25 cellular contexts compared by ENCODE assay signal in the genomic region with DNA sequence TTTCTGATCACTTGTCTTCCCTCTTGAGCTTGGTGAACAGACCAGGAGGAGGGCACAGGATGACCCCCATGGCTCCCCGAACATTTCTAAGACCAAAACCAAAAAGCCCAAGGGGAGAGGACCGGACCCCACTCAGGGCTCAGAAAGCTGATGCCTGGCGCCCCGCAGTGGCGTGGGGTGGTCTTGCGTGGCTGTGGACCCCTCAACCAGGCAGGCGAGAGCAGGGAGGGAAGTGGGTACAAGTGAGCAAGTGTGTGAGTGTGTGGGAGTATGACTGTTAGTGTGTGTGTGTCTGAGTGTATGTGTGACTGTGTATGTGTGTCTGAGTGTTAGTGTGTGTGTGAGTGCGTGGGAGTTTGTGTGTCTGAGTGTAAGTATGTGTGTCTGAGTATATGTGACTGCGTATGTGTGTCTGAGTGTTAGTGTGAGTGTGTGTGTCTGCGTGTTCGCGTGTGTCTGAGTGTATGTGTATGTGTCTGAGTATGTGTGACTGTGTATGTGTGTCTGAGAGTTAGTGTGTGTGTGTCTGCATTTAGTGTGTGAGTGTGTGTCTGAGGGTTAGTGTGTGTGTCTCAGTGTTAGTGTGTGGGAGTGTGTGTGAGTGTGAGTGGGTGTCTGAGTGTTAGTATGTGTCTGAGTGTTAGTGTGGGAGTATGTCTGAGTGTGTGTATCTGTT. TPM values are rescaled to one million over a fixed set of nuclear protein-coding genes. Genes with fewer than 3 reads are reported as not detected.
DNase-seq lines count a peak whose midpoint lies in the region; ATAC-seq, FAIRE-seq and TF ChIP-seq lines count a peak whose summit lies in the region.
"Had no signal": no experiment of that assay in that cellular context is flagged by ENCODE, and none has a peak within 500 bp of the region (broad histone marks: within the 10 kb centered on the region; RNA-seq: fewer than 3 reads in every experiment).

No MANE protein-coding gene starts in this region.

- H2AFZ ChIP-seq in PC-3 (ENCODE audit: low read length) (no peak overlapping the region), endothelial cell of umbilical vein (ENCODE audit: low read depth, low read length) (no peak overlapping the region)
- H2AFZ ChIP-seq: hepatocyte, parathyroid adenoma had no signal

- CTCF ChIA-PET in PC-3 (lab: Charles Lee) (no interaction called here), endothelial cell of umbilical vein (lab: Charles Lee) (interaction anchor here (1.3 kb wide), 2 partner anchors 10 to 12 kb away, joined by 3 read pairs; no protein-coding TSS in a partner anchor)
- CTCF ChIA-PET in naive thymus-derived CD4-positive, alpha-beta T cell (lab: Charles Lee), result no interaction called here

- no peaks in the 10 kb centered on the region for H3K9me1 ChIP-seq in endothelial cell of umbilical vein (replicated peaks; ENCODE audit: control insufficient read depth, extremely low read depth, insufficient read depth, low read length)

- BruUV-seq in PC-3 (replicated peaks; lab: Mats Ljungman, UMichigan) (no TSS peak), endothelial cell of umbilical vein (replicated peaks; lab: Mats Ljungman, UMichigan) (no TSS peak)

- intact Hi-C loops in PC-3 (cut with micrococcal nuclease), result no loop called here
- intact Hi-C loops in endothelial cell of umbilical vein (cut with micrococcal nuclease), result loop anchor here (1.0 kb wide), 1 partner anchor 73 kb away; no protein-coding TSS in a partner anchor
- intact Hi-C loops in esophagus muscularis mucosa (cut with DNase I), result no loop called here
- intact Hi-C loops in naive thymus-derived CD4-positive, alpha-beta T cell (cut with micrococcal nuclease), result loop anchor here in 1 of 2 donors (5.0 kb wide), 1 partner anchor 34 kb away; the partner anchor contains the start of gene INSIG1

- dilution Hi-C loops in endothelial cell of umbilical vein (cut with MboI; ENCODE audit: extremely low pct_ligation_motif_present, low sequenced_read_pairs), result no loop called here

- H3K27me3 ChIP-seq in PC-3 (ENCODE audit: low read length) (no peaks in the 10 kb centered on the region), endothelial cell of umbilical vein (ENCODE audit: control insufficient read depth in 2 of 2, insufficient read depth in 2 of 2, low read length in 2 of 2) (no peaks in the 10 kb centered on the region), esophagus muscularis mucosa (peaks cover 0 to 58% (median 0%) of the 10 kb centered on the region in 4 donors)
- H3K27me3 ChIP-seq in naive thymus-derived CD4-positive, alpha-beta T cell (ENCODE audit: control insufficient read depth in 2 of 2, insufficient read depth in 2 of 2, low read length in 2 of 2), result no peaks in the 10 kb centered on the region
- H3K27me3 ChIP-seq: hepatocyte, SJCRH30 had no signal

- peaks cover 0 to 3% (median 0%) of the 10 kb centered on the region in 5 donors for H3K27me3 Mint-ChIP-seq in naive thymus-derived CD4-positive, alpha-beta T cell
- H3K27me3 Mint-ChIP-seq: IgD-negative memory B cell had no signal

- no peak for DNase-seq in AG09309 (ENCODE audit: low read depth)
- no peak for DNase-seq in GM13977 (ENCODE audit: low spot score)
- DNase-seq in PC-3, result no peak
- DNase-seq in endothelial cell of umbilical vein (ENCODE audit: low read depth, low spot score), result no peak
- DNase-seq in DMS53 treated with DMSO at 0.1 percent for 48 hours (lab: John Stamatoyannopoulos, UW; ENCODE audit: unreplicated experiment), result no peak
- no peak for DNase-seq in esophagus muscularis mucosa (ENCODE audit: extremely low spot score)
- no peak for DNase-seq in NCI-H446 (lab: John Stamatoyannopoulos, UW)
- no peak for DNase-seq in naive thymus-derived CD4-positive, alpha-beta T cell
- DNase-seq: activated CD4-positive, alpha-beta T cell treated with anti-CD3 and anti-CD28 coated beads for 1 hour; caudate nucleus; effector CD4-positive, alpha-beta T cell; EL; islet precursor cell; NCI-H1048; NCI-H2107; NCI-H526; stimulated activated CD4-positive, alpha-beta T cell treated with anti-CD3 and anti-CD28 coated beads, Interleukin-4, amount 100 ng/mL, for 1 hour; T-helper 9 cell had no signal

- no peaks in the 10 kb centered on the region for H3F3A ChIP-seq in PC-3 (ENCODE audit: low read length, unreplicated experiment)

- peaks cover 0 to 2% (median 0%) of the 10 kb centered on the region in 7 donors for H3K4me1 Mint-ChIP-seq in naive thymus-derived CD4-positive, alpha-beta T cell
- H3K4me1 Mint-ChIP-seq: IgD-negative memory B cell had no signal

- no peaks in the 10 kb centered on the region for H3K9me2 ChIP-seq in PC-3 (replicated peaks; ENCODE audit: low read length)

- no peaks in the 10 kb centered on the region for H3K9me3 ChIP-seq in PC-3 (ENCODE audit: low read length)
- no peaks in the 10 kb centered on the region for H3K9me3 ChIP-seq in endothelial cell of umbilical vein (replicated peaks; ENCODE audit: control insufficient read depth, insufficient read depth, low read length)
- no peaks in the 10 kb centered on the region for H3K9me3 ChIP-seq in esophagus muscularis mucosa
- H3K9me3 ChIP-seq in naive thymus-derived CD4-positive, alpha-beta T cell (ENCODE audit: control insufficient read depth in 2 of 3, low read length in 3 of 3), result no peaks in the 10 kb centered on the region
- H3K9me3 ChIP-seq: SJCRH30 had no signal

- POLR2A ChIA-PET in PC-3 (lab: Charles Lee; ENCODE audit: unreplicated experiment) (no interaction called here), endothelial cell of umbilical vein (lab: Charles Lee) (no interaction called here)
- POLR2A ChIA-PET in naive thymus-derived CD4-positive, alpha-beta T cell (lab: Charles Lee), result no interaction called here

- H3K4me3 ChIP-seq in AG09309 (ENCODE audit: control insufficient read depth, low read depth, low read length) (no peak overlapping the region), PC-3 (ENCODE audit: low read length) (no peak overlapping the region), endothelial cell of umbilical vein (replicated peaks in 1 of 3; ENCODE audit: insufficient read depth in 1 of 3, low read depth in 1 of 3, low read length in 3 of 3) (no peak overlapping the region), esophagus muscularis mucosa (no peak overlapping the region)
- no peak overlapping the region for H3K4me3 ChIP-seq in naive thymus-derived CD4-positive, alpha-beta T cell (ENCODE audit: low read length)
- H3K4me3 ChIP-seq: hepatocyte, lung, SJCRH30 had no signal

- TF ChIP-seq EP300 in esophagus muscularis mucosa (IDR thresholded peaks at IDR 0.05), result no peak

- H3K4me2 ChIP-seq in PC-3 (ENCODE audit: low read length) (no peak overlapping the region), endothelial cell of umbilical vein (ENCODE audit: insufficient read depth, low read length) (no peak overlapping the region)
- H3K4me2 ChIP-seq: hepatocyte had no signal

- TF ChIP-seq CTCF in AG09309 (IDR thresholded peaks at IDR 0.05; ENCODE audit: control insufficient read depth, insufficient read depth, low read depth, low read length, missing control alignments) (peak; percentile 5), GM13977 (IDR thresholded peaks at IDR 0.05; ENCODE audit: extremely low read depth, insufficient read depth, missing control alignments) (peak; percentile 30), PC-3 (conservative IDR thresholded peaks at IDR 0.05; ENCODE audit: low read depth, low read length) (0 out of 2 replicates have a peak, but pooled peaks have one; percentile 16), endothelial cell of umbilical vein (IDR thresholded peaks at IDR 0.05; ENCODE audit: extremely low read depth in 1 of 2, insufficient read depth in 1 of 2, low read depth in 1 of 2, low read length in 2 of 2) (peak; percentile 11 to 30), esophagus muscularis mucosa (IDR thresholded peaks at IDR 0.05) (no peak)

- TF ChIP-seq POLR2A in endothelial cell of umbilical vein (IDR thresholded peaks at IDR 0.05; ENCODE audit: low read depth, low read length), result no peak
- TF ChIP-seq POLR2A in esophagus muscularis mucosa (IDR thresholded peaks at IDR 0.05; ENCODE audit: low read depth), result no peak

- H3K36me3 ChIP-seq in PC-3 (ENCODE audit: low read depth, low read length) (no peaks in the 10 kb centered on the region), endothelial cell of umbilical vein (ENCODE audit: control insufficient read depth in 2 of 2, extremely low read depth in 1 of 2, insufficient read depth in 2 of 2, low read length in 2 of 2) (no peaks in the 10 kb centered on the region), esophagus muscularis mucosa (no peaks in the 10 kb centered on the region)
- H3K36me3 ChIP-seq in naive thymus-derived CD4-positive, alpha-beta T cell (ENCODE audit: control insufficient read depth in 2 of 3, insufficient read depth in 3 of 3, low read length in 3 of 3), result no peaks in the 10 kb centered on the region
- H3K36me3 ChIP-seq: SJCRH30 had no signal

- H3K9me3 Mint-ChIP-seq in naive thymus-derived CD4-positive, alpha-beta T cell, result no peaks in the 10 kb centered on the region
- H3K9me3 Mint-ChIP-seq: activated T-helper 2 cell treated with anti-CD3 and anti-CD28 coated beads, Interferon-gamma antibody, Interleukin-2, Interleukin-4, amounts not matched to agents 10 μg/mL and 5 μg/mL and 100 μg/mL, durations not matched to agents 14 hours and 24 hours and 36 hours; IgD-negative memory B cell had no signal

- H3K27ac ChIP-seq in PC-3 (ENCODE audit: low read length), result no peak overlapping the region
- H3K27ac ChIP-seq in endothelial cell of umbilical vein (ENCODE audit: insufficient read depth, low read depth, low read length), result no peak overlapping the region
- H3K27ac ChIP-seq in esophagus muscularis mucosa (replicated peaks in 1 of 4), result no peak overlapping the region
- H3K27ac ChIP-seq in naive thymus-derived CD4-positive, alpha-beta T cell (ENCODE audit: low read depth, low read length), result no peak overlapping the region
- H3K27ac ChIP-seq: hepatocyte, parathyroid adenoma, SJCRH30 had no signal

- no peaks in the 10 kb centered on the region for H3K79me2 ChIP-seq in PC-3 (ENCODE audit: low read length)
- H3K79me2 ChIP-seq in endothelial cell of umbilical vein (ENCODE audit: control insufficient read depth, insufficient read depth, low read length), result no peaks in the 10 kb centered on the region
- H3K79me2 ChIP-seq: hepatocyte, parathyroid adenoma had no signal

- no peak overlapping the region for H3K4me3 Mint-ChIP-seq in naive thymus-derived CD4-positive, alpha-beta T cell
- H3K4me3 Mint-ChIP-seq: IgD-negative memory B cell had no signal

- WGBS in esophagus muscularis mucosa, result 90% methylated on average over 11 of the region's 12 CpGs

- H4K20me1 ChIP-seq in PC-3 (ENCODE audit: low read length) (no peaks in the 10 kb centered on the region), endothelial cell of umbilical vein (replicated peaks; ENCODE audit: control insufficient read depth, extremely low read depth, insufficient read depth, low read length) (no peaks in the 10 kb centered on the region)

- H3K27ac Mint-ChIP-seq in naive thymus-derived CD4-positive, alpha-beta T cell, result no peak overlapping the region
- H3K27ac Mint-ChIP-seq: activated T-helper 2 cell treated with anti-CD3 and anti-CD28 coated beads, Interferon-gamma antibody, Interleukin-2, Interleukin-4, amounts not matched to agents 10 μg/mL and 5 μg/mL and 100 μg/mL, durations not matched to agents 14 hours and 24 hours and 36 hours; IgD-negative memory B cell had no signal

- H3K4me1 ChIP-seq in PC-3 (ENCODE audit: insufficient read depth, low read length) (no peaks in the 10 kb centered on the region), endothelial cell of umbilical vein (ENCODE audit: control insufficient read depth, extremely low read depth, insufficient read depth, low read length) (no peaks in the 10 kb centered on the region), esophagus muscularis mucosa (peaks cover 0 to 1% (median 0%) of the 10 kb centered on the region in 4 donors)
- H3K4me1 ChIP-seq in naive thymus-derived CD4-positive, alpha-beta T cell (ENCODE audit: control insufficient read depth in 2 of 2, insufficient read depth in 2 of 2, low read length in 2 of 2), result no peaks in the 10 kb centered on the region
- H3K4me1 ChIP-seq: parathyroid adenoma, SJCRH30 had no signal

- no peak for ATAC-seq in PC-3
- no peak for ATAC-seq in naive thymus-derived CD4-positive, alpha-beta T cell

- H3K36me3 Mint-ChIP-seq in naive thymus-derived CD4-positive, alpha-beta T cell, result no peaks in the 10 kb centered on the region
- H3K36me3 Mint-ChIP-seq: IgD-negative memory B cell had no signal

- no peak for FAIRE-seq in endothelial cell of umbilical vein (lab: Jason Lieb, UNC)
- FAIRE-seq: urothelium cell line had no signal

- H3K9ac ChIP-seq in PC-3 (ENCODE audit: low read length) (no peak overlapping the region), endothelial cell of umbilical vein (replicated peaks; ENCODE audit: extremely low read depth, insufficient read depth, low read length) (no peak overlapping the region)
- H3K9ac ChIP-seq: parathyroid adenoma had no signal

- in situ Hi-C loops in GM13977 (cut with MboI; ENCODE audit: low pct_unique_long_range_greater_than_20kb, low sequenced_read_pairs, unreplicated experiment), result no loop called here

RNA-seq across cellular contexts. Expression of gene INSIG1, which starts 34.0 kb away (rescaled TPM):
- total RNA-seq in PC-3 (2014; rRNA removed) (83.3 and 101 TPM in 2 replicates), endothelial cell of umbilical vein (79.3 and 105 TPM in 2 replicates), esophagus muscularis mucosa (10 to 100 TPM; 25.3 to 63.5 (median 37.7) TPM)
- polyA plus RNA-seq in endothelial cell of umbilical vein, result 102 and 129 TPM in 2 replicates
- polyA plus RNA-seq in endothelial cell of umbilical vein (2011; cell fraction: cytosol; rRNA removed), result 55.2 and 65.6 TPM in 2 replicates
- polyA plus RNA-seq in endothelial cell of umbilical vein (2011; cell fraction: nucleus; rRNA removed), result 40.6 and 54.9 TPM in 2 replicates
- 36.7 and 55.1 TPM in 2 replicates for polyA plus RNA-seq in endothelial cell of umbilical vein (2012)
- 112 and 120 TPM in 2 replicates for polyA minus RNA-seq in endothelial cell of umbilical vein
- 42.5 TPM for polyA minus RNA-seq in endothelial cell of umbilical vein (2011; cell fraction: cytosol; rRNA and poly(A)+ RNA removed)
- polyA minus RNA-seq in endothelial cell of umbilical vein (2011; cell fraction: nucleus; rRNA and poly(A)+ RNA removed), result 49.7 and 74.6 TPM in 2 replicates
- 10 to 100 TPM; 43.6 to 70.0 (median 46.5) TPM for total RNA-seq in naive thymus-derived CD4-positive, alpha-beta T cell
- polyA plus RNA-seq in naive thymus-derived CD4-positive, alpha-beta T cell, result 10 to 100 TPM; 22.2 to 33.2 TPM

Comparison
In these comparisons a context has a peak if more than half of its experiments do, and no peak if none do; other contexts are left out.
1. CTCF ChIP-seq: peak in AG09309 (single experiment), GM13977 (single experiment), PC-3 (single experiment) and endothelial cell of umbilical vein (2 of 2); none in esophagus muscularis mucosa (0 of 3).